In the genomic region with DNA sequence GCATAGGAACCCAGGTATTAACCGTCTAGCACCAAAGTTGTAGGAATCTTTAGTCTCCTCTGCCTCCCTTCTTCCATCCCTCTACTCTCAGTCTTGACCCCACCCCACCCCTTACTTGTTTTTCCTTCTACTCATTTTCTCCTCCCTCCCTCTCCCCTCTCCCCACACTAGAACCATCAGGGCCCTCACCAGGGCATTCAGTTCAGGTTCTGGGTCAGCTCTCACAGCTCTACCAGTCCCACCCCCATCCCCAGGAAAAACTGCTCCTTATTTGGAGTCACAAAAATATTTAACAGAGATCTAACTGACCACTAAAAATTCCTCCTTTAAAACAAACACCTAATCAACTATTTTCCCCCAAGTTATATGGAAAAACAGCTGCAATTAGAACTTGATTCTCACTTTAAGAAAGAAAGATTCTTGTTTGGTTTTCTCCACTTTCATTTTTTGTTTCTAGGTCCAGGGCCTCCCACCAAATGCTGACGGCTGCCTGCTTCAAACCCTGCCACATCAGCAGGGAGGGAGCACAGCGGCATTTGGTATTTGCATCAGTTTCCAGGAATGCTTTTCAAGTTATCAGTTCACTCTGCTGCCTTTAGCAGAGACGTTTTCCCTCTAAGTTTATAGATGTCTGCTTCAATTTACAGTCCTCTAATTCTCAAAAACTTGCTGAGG, we compare ENCODE assay signal across 9 cellular contexts. TPM values are rescaled to one million over a fixed set of nuclear protein-coding genes. Genes with fewer than 3 reads are reported as not detected.
DNase-seq lines count a peak whose midpoint lies in the region; ATAC-seq, FAIRE-seq and TF ChIP-seq lines count a peak whose summit lies in the region.
"Had no signal": no experiment of that assay in that cellular context is flagged by ENCODE, and none has a peak within 500 bp of the region (broad histone marks: within the 10 kb centered on the region; RNA-seq: fewer than 3 reads in every experiment).

No MANE protein-coding gene starts in this region.

- peak overlapping the region; percentile 52 for H2AFZ ChIP-seq in GM12878 (ENCODE audit: control insufficient read depth, low read depth, low read length)

- no peak for TF ChIP-seq CTCF in GM12878 (IDR thresholded peaks at IDR 0.05 in 2 of 3, conservative IDR thresholded peaks at IDR 0.05 in 1 of 3; ENCODE audit: control insufficient read depth in 2 of 3, extremely low read depth in 1 of 3, insufficient read depth in 1 of 3, low read depth in 3 of 3, low read length in 3 of 3)

- no peak for TF ChIP-seq RAD21 in GM12878 (IDR thresholded peaks at IDR 0.05; ENCODE audit: insufficient read depth, low read depth, low read length)

- H2BK15ac ChIP-seq in mesendoderm (replicated peaks; ENCODE audit: low read depth): peak overlapping the region; percentile 93

- H3K4me1 ChIP-seq in GM12878 (ENCODE audit: control insufficient read depth, insufficient read depth, low read length) (no peaks in the 10 kb centered on the region), mesendoderm (ENCODE audit: control insufficient read depth, low read depth, low read length) (peaks cover 7% of the 10 kb centered on the region)

- 57% methylated on average over 4 of the region's 4 CpGs for WGBS in GM12878 (ENCODE audit: insufficient coverage, insufficient replicate concordance, low lambda C conversion rate, missing lambda C conversion rate)
- no CpG with 5 or more reads among the region's 4 CpGs for WGBS in mesendoderm (ENCODE audit: extremely low coverage, insufficient coverage, low lambda C conversion rate)

- no peak overlapping the region for H4K5ac ChIP-seq in mesendoderm (ENCODE audit: low read length)

- RAD21 ChIA-PET in GM12878 (lab: Charles Lee; ENCODE audit: unreplicated experiment): no interaction called here

- H3K56ac ChIP-seq in mesendoderm (ENCODE audit: low read length): peak overlapping the region; percentile 9

- in situ Hi-C loops in GM12878 (cut with MboI): no loop called here

- H2AK5ac ChIP-seq in mesendoderm (ENCODE audit: low read length): no peak overlapping the region

- H4K20me1 ChIP-seq in GM12878 (ENCODE audit: control insufficient read depth, insufficient read depth): no peaks in the 10 kb centered on the region

- peak; percentile 56 for DNase-seq in Right ventricle myocardium inferior (ENCODE audit: missing footprints)
- no peak for DNase-seq in cardiac septum (ENCODE audit: low spot score)
- DNase-seq in GM12878 (ENCODE audit: low read depth, low spot score): no peak
- peak; percentile 87 for DNase-seq in mesendoderm
- DNase-seq in DMS53 treated with DMSO at 0.1 percent for 48 hours (lab: John Stamatoyannopoulos, UW; ENCODE audit: unreplicated experiment): no peak
- no peak for DNase-seq in cerebellar cortex (ENCODE audit: low spot score)
- DNase-seq in stimulated activated CD4-positive, alpha-beta T cell treated with anti-CD3 and anti-CD28 coated beads, Interleukin-4, amount 100 ng/mL, for 4 hours: no peak
- DNase-seq: Calu3 had no signal

- H3K27ac ChIP-seq in GM12878 (ENCODE audit: control insufficient read depth, insufficient read depth) (no peak overlapping the region), mesendoderm (ENCODE audit: low read depth, low read length) (no peak overlapping the region)

- BruUV-seq in GM12878 (replicated peaks; lab: Mats Ljungman, UMichigan): no TSS peak

- no peaks in the 10 kb centered on the region for H3K36me3 ChIP-seq in GM12878 (ENCODE audit: control insufficient read depth in 2 of 2, insufficient read depth in 2 of 2, low read length in 1 of 2)
- H3K36me3 ChIP-seq in mesendoderm (ENCODE audit: control insufficient read depth, insufficient read depth, low read length): no peaks in the 10 kb centered on the region

- CTCF ChIA-PET in GM12878 (lab: Yijun Ruan, JAX): no interaction called here

- H4K8ac ChIP-seq in mesendoderm (ENCODE audit: low read depth, low read length): no peak overlapping the region

- no peaks in the 10 kb centered on the region for H3K9me3 ChIP-seq in GM12878 (replicated peaks; ENCODE audit: control insufficient read depth, insufficient read depth, low read length)

- SMC1A ChIA-PET in GM12878 (lab: Charles Lee; ENCODE audit: uncharacterized antibody, unreplicated experiment): interaction anchor here (1.1 to 1.2 kb wide), 2 partner anchors 9 to 11 kb away, joined by 3 read pairs; no protein-coding TSS in a partner anchor

- POLR2A ChIA-PET in GM12878 (lab: Charles Lee): no interaction called here

- TF ChIP-seq EP300 in GM12878 (IDR thresholded peaks at IDR 0.05; ENCODE audit: borderline replicate concordance in 1 of 2, control insufficient read depth in 1 of 2, low read depth in 2 of 2, low read length in 2 of 2): no peak

- FAIRE-seq in GM12878 (lab: Jason Lieb, UNC): peak; percentile 7

- ATAC-seq in Right ventricle myocardium inferior (no peak), GM12878 (peak; percentile 61), HG03045 (IDR thresholded peaks at IDR 0.05; ENCODE audit: unreplicated experiment) (no peak)

- H3K27me3 ChIP-seq in GM12878 (replicated peaks in 1 of 2; ENCODE audit: control insufficient read depth in 2 of 2, insufficient read depth in 2 of 2, low read length in 1 of 2) (peaks cover 2 to 3% of the 10 kb centered on the region in 2 experiments; a peak in 2 of 4 replicates), mesendoderm (ENCODE audit: insufficient read depth, low read length, poor library complexity) (no peaks in the 10 kb centered on the region)

- no peak overlapping the region for H2BK120ac ChIP-seq in mesendoderm (ENCODE audit: low read depth, low read length)

- TF ChIP-seq POLR2A in GM12878 (IDR thresholded peaks at IDR 0.05; ENCODE audit: low read depth, low read length): no peak

- no peak overlapping the region for H3K4me3 ChIP-seq in GM12878
- no peak overlapping the region for H3K4me3 ChIP-seq in mesendoderm (ENCODE audit: low read length)

- H3K79me1 ChIP-seq in mesendoderm (ENCODE audit: low read length): peaks cover 2% of the 10 kb centered on the region

- no peak overlapping the region for H2BK5ac ChIP-seq in mesendoderm (ENCODE audit: low read length)

- H3K4me2 ChIP-seq in GM12878 (ENCODE audit: control insufficient read depth, insufficient read depth): no peak overlapping the region
- H3K4me2 ChIP-seq in mesendoderm (ENCODE audit: low read length): no peak overlapping the region

- no peak overlapping the region for H3K18ac ChIP-seq in mesendoderm (ENCODE audit: low read length)

- H3K4ac ChIP-seq in mesendoderm (ENCODE audit: low read depth, low read length): no peak overlapping the region

- intact Hi-C loops in Right ventricle myocardium inferior (cut with DNase I): no loop called here
- intact Hi-C loops in cardiac septum (cut with DNase I): loop anchor here (1.0 kb wide), 1 partner anchor 15 kb away; no protein-coding TSS in a partner anchor
- intact Hi-C loops in GM12878 (cut with micrococcal nuclease; ENCODE audit: unreplicated experiment): loop anchor here (5.0 to 10.0 kb wide), 3 partner anchors 257 to 767 kb away; no protein-coding TSS in a partner anchor

- no peak overlapping the region for H3K23ac ChIP-seq in mesendoderm (ENCODE audit: low read length)

- no peaks in the 10 kb centered on the region for H3K79me2 ChIP-seq in GM12878 (ENCODE audit: control insufficient read depth, insufficient read depth, low read length)
- H3K79me2 ChIP-seq in mesendoderm (ENCODE audit: control insufficient read depth, insufficient read depth, low read length): no peaks in the 10 kb centered on the region

- H3K9ac ChIP-seq in GM12878 (ENCODE audit: control insufficient read depth, insufficient read depth, low read length): no peak overlapping the region; the same call in 1 of the 2 replicates
- H3K9ac ChIP-seq in mesendoderm (ENCODE audit: low read length): no peak overlapping the region

TF ChIP-seq in GM12878, 131 proteins besides CTCF, POLR2A, EP300 and RAD21:
- TF ChIP-seq CBX5 (IDR thresholded peaks at IDR 0.05; ENCODE audit: low read depth): no peak
- TF ChIP-seq RFX5 (IDR thresholded peaks at IDR 0.05; ENCODE audit: low read depth, low read length): no peak
- TF ChIP-seq ZNF622 (IDR thresholded peaks at IDR 0.05): no peak
- TF ChIP-seq CBFB (IDR thresholded peaks at IDR 0.05; ENCODE audit: low read depth): no peak
- TF ChIP-seq, protein P1, sequence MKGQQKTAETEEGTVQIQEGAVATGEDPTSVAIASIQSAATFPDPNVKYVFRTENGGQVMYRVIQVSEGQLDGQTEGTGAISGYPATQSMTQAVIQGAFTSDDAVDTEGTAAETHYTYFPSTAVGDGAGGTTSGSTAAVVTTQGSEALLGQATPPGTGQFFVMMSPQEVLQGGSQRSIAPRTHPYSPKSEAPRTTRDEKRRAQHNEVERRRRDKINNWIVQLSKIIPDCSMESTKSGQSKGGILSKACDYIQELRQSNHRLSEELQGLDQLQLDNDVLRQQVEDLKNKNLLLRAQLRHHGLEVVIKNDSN (IDR thresholded peaks at IDR 0.05; ENCODE audit: borderline replicate concordance, extremely low read length, insufficient read depth, low read depth, low read length): no peak
- no peak for TF ChIP-seq MTA2 (IDR thresholded peaks at IDR 0.05; ENCODE audit: low read depth)
- TF ChIP-seq YY1 (IDR thresholded peaks at IDR 0.05; ENCODE audit: low read depth, low read length): no peak
- no peak for TF ChIP-seq ZNF384 (IDR thresholded peaks at IDR 0.05; ENCODE audit: borderline replicate concordance, low read depth, low read length)
TF ChIP-seq in GM12878: peak in this region for 0.

RNA-seq across cellular contexts. Expression of a gene that starts 2.8 kb away (rescaled TPM):
- total RNA-seq in Right ventricle myocardium inferior: 96.6 TPM
- total RNA-seq in cardiac septum: 170 TPM
- 0.54 TPM in 1 of 2 replicates, not detected in the other for total RNA-seq in GM12878 (2013; cell fraction: nucleolus; rRNA removed)
- total RNA-seq in GM12878 (2014; rRNA removed): not detected in 2 replicates
- total RNA-seq in GM12878 (2014; rRNA removed; fragmentation: Illumina TruSeq; extraction: Trizol): not detected in 2 replicates
- 2.1 and 2.5 TPM in 2 replicates for total RNA-seq in GM12878 (2021)
- not detected for polyA plus RNA-seq in GM12878 (2011; ENCODE audit: low read depth)
- polyA plus RNA-seq in GM12878 (2011; rRNA removed): 0.03 TPM in 1 of 2 replicates, not detected in the other
- not detected in 2 replicates for polyA plus RNA-seq in GM12878 (2011; cell fraction: cytosol; rRNA removed)
- polyA plus RNA-seq in GM12878 (2011; cell fraction: nucleus; rRNA removed): not detected in 2 replicates
- 0.04 and 0.06 TPM in 2 replicates for polyA plus RNA-seq in GM12878 (2012)
- not detected in 2 replicates for polyA plus RNA-seq in GM12878 (2014; fragmentation: Illumina TruSeq; extraction: Trizol)
- polyA plus RNA-seq in GM12878 (2014; fragmentation: Nextera tagmentation; extraction: Ambion mirVana): under 1 TPM in 1 of 2 experiments, not detected in 1; 0.05 TPM
- 0.06 TPM in 1 of 2 replicates, not detected in the other for polyA plus RNA-seq in GM12878 (2014; rRNA removed)
- polyA plus RNA-seq in GM12878 (2016; fragmentation: Nextera tagmentation; extraction: Ambion mirVana): 1 to 10 TPM; 1.5 to 1.9 TPM
- polyA minus RNA-seq in GM12878 (2011; rRNA and poly(A)+ RNA removed): not detected in 2 replicates
- polyA minus RNA-seq in GM12878 (2011; cell fraction: cytosol; rRNA and poly(A)+ RNA removed): not detected in 2 replicates
- polyA minus RNA-seq in GM12878 (2011; cell fraction: nucleus; rRNA and poly(A)+ RNA removed): not detected in 2 replicates
- 83.1 TPM for polyA plus RNA-seq in mesendoderm (2013, experiment 1 of 2)
- polyA plus RNA-seq in mesendoderm (2013, experiment 2 of 2): 83.6 TPM
- total RNA-seq: Calu3 had no signal

Comparison
In these comparisons a context has a peak if more than half of its experiments do, and no peak if none do; other contexts are left out.
1. DNase-seq: peak in Right ventricle myocardium inferior (single experiment) and mesendoderm (single experiment); none in cardiac septum (single experiment), GM12878 (single experiment), DMS53 treated with DMSO at 0.1 percent for 48 hours (single experiment), cerebellar cortex (single experiment) and stimulated activated CD4-positive, alpha-beta T cell treated with anti-CD3 and anti-CD28 coated beads, Interleukin-4, amount 100 ng/mL, for 4 hours (0 of 2).
2. RNA of a gene that starts 2.8 kb away (total RNA-seq): 170 TPM in cardiac septum (single experiment) and 96.6 TPM in Right ventricle myocardium inferior (single experiment); 0.54 to 2.5 TPM in GM12878; every median in the first group is over 10 times any median in the second.